ENCODE assay signal across 8 cellular contexts in the genomic region with DNA sequence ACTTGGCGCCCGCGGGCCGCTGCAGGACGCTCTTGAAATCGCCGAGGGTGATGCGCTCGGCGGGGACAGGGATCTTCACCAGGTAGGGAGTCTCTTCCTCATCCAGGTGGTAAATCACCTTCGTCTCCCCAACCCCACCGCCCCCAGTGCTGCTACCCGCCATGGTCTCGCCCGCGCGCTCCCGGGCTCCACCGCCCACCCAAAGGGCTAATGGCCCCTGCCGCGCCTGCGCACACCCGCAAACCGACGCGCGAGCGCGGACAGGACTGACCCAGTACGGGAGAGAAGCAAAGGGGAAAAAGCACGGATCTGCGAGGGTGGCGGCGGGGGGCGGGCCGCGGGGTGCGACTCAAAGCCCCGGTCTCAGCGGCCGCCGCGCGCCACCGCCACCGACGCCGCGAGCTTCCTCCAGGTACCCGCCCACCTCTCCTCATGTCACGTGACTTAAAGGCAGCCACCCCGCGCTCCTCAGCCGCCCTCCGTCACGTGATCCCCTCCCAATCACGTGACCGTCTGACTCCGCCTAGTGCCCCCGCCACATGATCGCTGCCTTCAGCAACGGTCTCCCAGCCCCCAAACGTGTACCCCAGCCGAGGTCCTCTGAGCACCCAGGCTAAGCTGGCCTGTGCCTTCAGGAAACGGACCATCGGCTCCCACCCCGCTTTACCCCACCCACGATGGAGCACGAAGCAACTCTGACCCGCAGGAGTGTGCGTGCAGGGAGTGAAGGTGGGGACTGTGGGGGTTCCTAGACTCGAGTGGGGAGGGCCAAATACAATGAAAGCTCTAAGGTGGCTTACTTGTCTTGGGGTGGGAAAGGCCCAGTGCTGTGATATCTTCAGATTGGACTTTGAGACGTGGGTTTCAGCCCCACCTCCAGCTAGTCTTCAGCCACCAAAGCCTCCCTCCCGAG. TPM values are rescaled to one million over a fixed set of nuclear protein-coding genes. Genes with fewer than 3 reads are reported as not detected.
DNase-seq lines count a peak whose midpoint lies in the region; ATAC-seq and TF ChIP-seq lines count a peak whose summit lies in the region.

A gene (minus strand): TSS at position 418 of the 913 bp plus-strand sequence. CDS start 255 bp downstream, at position 163.

- peak within 1 kb of the TSS; percentile 86 to 96 (median 91) for H3K27ac Mint-ChIP-seq in immature natural killer cell

- H3K36me3 Mint-ChIP-seq in immature natural killer cell, result peaks cover 4 to 21% (median 4%) of the 10 kb centered on the region in 3 donors

- peaks cover 45 to 55% of the 10 kb centered on the region in 2 donors for H3K4me1 Mint-ChIP-seq in immature natural killer cell

- ATAC-seq in GM18861 (IDR thresholded peaks at IDR 0.05; ENCODE audit: unreplicated experiment), result peak; percentile 35
- ATAC-seq in HG03103 (IDR thresholded peaks at IDR 0.05; ENCODE audit: low read depth, unreplicated experiment), result peak; percentile 52

- H3K4me3 ChIP-seq in cardiac fibroblast (replicated peaks in 1 of 2; ENCODE audit: low read depth in 2 of 2, low read length in 2 of 2), result peak within 1 kb of the TSS; percentile 75 to 80

- no peak for TF ChIP-seq CTCF in cardiac fibroblast (IDR thresholded peaks at IDR 0.05; ENCODE audit: low read depth, low read length)

- H3K4me3 Mint-ChIP-seq in immature natural killer cell, result peak within 1 kb of the TSS; percentile 88 to 98 (median 92)

- H3K9me3 Mint-ChIP-seq in immature natural killer cell, result no peaks in the 10 kb centered on the region

- peak; percentile 93 for DNase-seq in A172 (ENCODE audit: low spot score)
- peak; percentile 84 for DNase-seq in NCI-H226
- DNase-seq in activated CD4-positive, CD25-positive, alpha-beta regulatory T cell (lab: John Stamatoyannopoulos, UW), result peak; percentile 78 to 89 (median 84)
- peak; percentile 96 to 98 for DNase-seq in cardiac fibroblast (ENCODE audit: low read depth in 2 of 2)
- DNase-seq in immature natural killer cell, result peak; percentile 93 to 94 (median 94)
- DNase-seq in smooth muscle cell of the brain vasculature (ENCODE audit: low read depth, low spot score), result peak; percentile 85

- peaks cover 8 to 19% (median 15%) of the 10 kb centered on the region in 3 donors for H3K27me3 Mint-ChIP-seq in immature natural killer cell (ENCODE audit: low read depth in 3 of 3)

RNA-seq across cellular contexts. Expression of the gene that starts here (rescaled TPM):
- 65.1 and 82.4 TPM in 2 replicates for total RNA-seq in A172 (2014; rRNA removed; shearing (Covaris generic))
- 10 to 100 TPM; 19.4 to 28.5 (median 25.2) TPM for polyA plus RNA-seq in immature natural killer cell

Comparison
In these comparisons a context has a peak if more than half of its experiments do, and no peak if none do; other contexts are left out.
1. Peak in every context shown above with its lines: DNase-seq, ATAC-seq and H3K4me3 ChIP-seq.